16 cellular contexts compared by ENCODE assay signal in genomic region chr3:136350557-136350956, GRCh38.
DNase-seq lines count a peak whose midpoint lies in the region; ATAC-seq and TF ChIP-seq lines count a peak whose summit lies in the region.
"Had no signal": no experiment of that assay in that cellular context is flagged by ENCODE, and none has a peak within 500 bp of the region (broad histone marks: within the 10 kb centered on the region; RNA-seq: fewer than 3 reads in every experiment).

No MANE protein-coding gene starts in this region.

- H3K4me1 ChIP-seq in right cardiac atrium (ENCODE audit: control insufficient read depth, insufficient read depth, low read length) (peaks cover 3% of the 10 kb centered on the region), mammary epithelial cell (ENCODE audit: insufficient read depth, low read length) (peaks cover 10% of the 10 kb centered on the region), vagina (peaks cover 8% of the 10 kb centered on the region), BE2C (no peaks in the 10 kb centered on the region)

- no peak for TF ChIP-seq POLR2A in vagina (IDR thresholded peaks at IDR 0.05)

- TF ChIP-seq CTCF in mammary epithelial cell (conservative IDR thresholded peaks at IDR 0.05 in 1 of 2, IDR thresholded peaks at IDR 0.05 in 1 of 2; ENCODE audit: extremely low read depth in 1 of 2, insufficient read depth in 1 of 2, low read depth in 1 of 2, low read length in 2 of 2) (no peak), vagina (IDR thresholded peaks at IDR 0.05) (no peak), BE2C (IDR thresholded peaks at IDR 0.05; ENCODE audit: low read depth, low read length) (no peak)

- peak overlapping the region; percentile 63 for H3K27ac Mint-ChIP-seq in memory B cell
- H3K27ac Mint-ChIP-seq: activated CD8-positive, alpha-beta T cell treated with anti-CD3 and anti-CD28 coated beads for 36 hours; activated naive CD4-positive, alpha-beta T cell treated with anti-CD3 and anti-CD28 coated beads for 36 hours had no signal

- no peaks in the 10 kb centered on the region for H3K9me3 ChIP-seq in right cardiac atrium (ENCODE audit: control insufficient read depth, low read length)
- H3K9me3 ChIP-seq in mammary epithelial cell (replicated peaks; ENCODE audit: insufficient read depth, low read length), result no peaks in the 10 kb centered on the region
- H3K9me3 ChIP-seq in vagina, result no peaks in the 10 kb centered on the region
- H3K9me3 ChIP-seq in BE2C, result no peaks in the 10 kb centered on the region
- H3K9me3 ChIP-seq: ovary had no signal

- H3K9ac ChIP-seq in mammary epithelial cell (ENCODE audit: insufficient read depth, low read length), result no peak overlapping the region

- peaks cover 4% of the 10 kb centered on the region for H3K9me3 Mint-ChIP-seq in memory B cell
- H3K9me3 Mint-ChIP-seq: activated CD8-positive, alpha-beta T cell treated with anti-CD3 and anti-CD28 coated beads for 36 hours had no signal

- peak overlapping the region; percentile 64 for H3K27ac ChIP-seq in right cardiac atrium (ENCODE audit: low read length)
- peak overlapping the region; percentile 34 for H3K27ac ChIP-seq in mammary epithelial cell (ENCODE audit: insufficient read depth, low read depth, low read length)
- H3K27ac ChIP-seq in vagina, result peak overlapping the region; percentile 45

- H2AFZ ChIP-seq in mammary epithelial cell (ENCODE audit: low read depth, low read length), result no peak overlapping the region

- H4K20me1 ChIP-seq in mammary epithelial cell (ENCODE audit: insufficient read depth, low read length), result no peaks in the 10 kb centered on the region

- H3K27me3 Mint-ChIP-seq in memory B cell, result no peaks in the 10 kb centered on the region
- H3K27me3 Mint-ChIP-seq: activated CD8-positive, alpha-beta T cell treated with anti-CD3 and anti-CD28 coated beads for 36 hours had no signal

- peak in 1 of 2 donors; percentile 29 for ATAC-seq in right cardiac atrium
- no peak for ATAC-seq in Right ventricle myocardium superior (ENCODE audit: poor library complexity)
- ATAC-seq in memory B cell (ENCODE audit: low read depth), result no peak
- ATAC-seq: activated CD8-positive, alpha-beta T cell treated with anti-CD3 and anti-CD28 coated beads for 36 hours had no signal

- in situ Hi-C loops in mammary epithelial cell (cut with MboI; ENCODE audit: low sequenced_read_pairs in 2 of 2), result no loop called here

- no peaks in the 10 kb centered on the region for H3K79me2 ChIP-seq in mammary epithelial cell (ENCODE audit: insufficient read depth, low read length)

- H3K36me3 ChIP-seq in mammary epithelial cell (ENCODE audit: insufficient read depth, low read length) (peaks cover 4% of the 10 kb centered on the region), vagina (peaks cover 0 to 2% of the 10 kb centered on the region in 2 donors), BE2C (no peaks in the 10 kb centered on the region; the same call in 1 of the 2 replicates)
- H3K36me3 ChIP-seq: ovary had no signal

- no peak for DNase-seq in right cardiac atrium
- no peak for DNase-seq in Right ventricle myocardium superior
- DNase-seq in mammary epithelial cell, result no peak
- DNase-seq in memory B cell (ENCODE audit: low spot score in 2 of 2), result no peak
- DNase-seq in vagina (ENCODE audit: extremely low spot score in 2 of 2), result no peak
- DNase-seq in BE2C, result no peak
- DNase-seq in NCI-H524 treated with DMSO at 0.1 percent for 48 hours (lab: John Stamatoyannopoulos, UW), result no peak
- DNase-seq in head of caudate nucleus, result no peak
- DNase-seq: activated CD8-positive, alpha-beta T cell treated with anti-CD3 and anti-CD28 coated beads for 36 hours; activated naive CD4-positive, alpha-beta T cell treated with anti-CD3 and anti-CD28 coated beads for 36 hours; kidney; NCI-H1048; NCI-H345; OCI-M1; stimulated activated CD4-positive, alpha-beta T cell treated with anti-CD3 and anti-CD28 coated beads, Interleukin-1b, Interleukin-23, amount 100 ng/mL, for 48 hours had no signal

- WGBS in right cardiac atrium, result 46% methylated on average over 2 of the region's 2 CpGs
- 100% methylated on average over 2 of the region's 2 CpGs for whole genome bisulfite sequencing in mammary epithelial cell (ENCODE audit: low coverage, missing lambda C conversion rate)

- dilution Hi-C loops in mammary epithelial cell (cut with HindIII; ENCODE audit: low sequenced_read_pairs), result no loop called here

- CTCF ChIA-PET in mammary epithelial cell (lab: Charles Lee; ENCODE audit: low non-redundant PET), result interaction anchor here (0.6 kb wide), 1 partner anchor 22 kb away, joined by 4 read pairs; no protein-coding TSS in a partner anchor

- BruUV-seq in mammary epithelial cell (replicated peaks; lab: Mats Ljungman, UMichigan), result no TSS peak

- H3K4me2 ChIP-seq in mammary epithelial cell (ENCODE audit: insufficient read depth, low read depth, low read length), result peak overlapping the region; percentile 5

- no peak overlapping the region for H3K4me3 Mint-ChIP-seq in memory B cell
- H3K4me3 Mint-ChIP-seq: activated CD8-positive, alpha-beta T cell treated with anti-CD3 and anti-CD28 coated beads for 36 hours; activated naive CD4-positive, alpha-beta T cell treated with anti-CD3 and anti-CD28 coated beads for 36 hours had no signal

- no peaks in the 10 kb centered on the region for H3K27me3 ChIP-seq in right cardiac atrium (ENCODE audit: control insufficient read depth, insufficient read depth)
- no peaks in the 10 kb centered on the region for H3K27me3 ChIP-seq in mammary epithelial cell (ENCODE audit: insufficient read depth, low read length)
- H3K27me3 ChIP-seq in vagina, result no peaks in the 10 kb centered on the region
- H3K27me3 ChIP-seq in BE2C, result no peaks in the 10 kb centered on the region
- H3K27me3 ChIP-seq: ovary had no signal

- peaks cover 22% of the 10 kb centered on the region for H3K36me3 Mint-ChIP-seq in memory B cell

- H3K4me1 Mint-ChIP-seq in memory B cell, result peaks cover 6% of the 10 kb centered on the region

- intact Hi-C loops in right cardiac atrium (cut with DNase I), result no loop called here
- intact Hi-C loops in Right ventricle myocardium superior (cut with DNase I), result no loop called here
- intact Hi-C loops in mammary epithelial cell (cut with micrococcal nuclease), result loop anchor here (10.0 kb wide), 1 partner anchor 276 kb away; no protein-coding TSS in a partner anchor
- intact Hi-C loops in vagina (cut with DNase I), result no loop called here
- intact Hi-C loops in head of caudate nucleus (cut with DNase I), result no loop called here

- H3K4me3 ChIP-seq in right cardiac atrium (ENCODE audit: low read length) (no peak overlapping the region), mammary epithelial cell (replicated peaks in 1 of 3; ENCODE audit: insufficient read depth in 1 of 3, low read depth in 2 of 3, low read length in 3 of 3) (no peak overlapping the region), vagina (no peak overlapping the region), BE2C (ENCODE audit: low read depth, low read length) (no peak overlapping the region)
- H3K4me3 ChIP-seq: ovary had no signal
